In genomic region chr5:36555035-36555434, GRCh38 we compare ENCODE assay signal across 2 cellular contexts. TPM values are rescaled to one million over a fixed set of nuclear protein-coding genes. Genes with fewer than 3 reads are reported as not detected.
"Had no signal": no experiment of that assay in that cellular context is flagged by ENCODE, and none has a peak within 500 bp of the region (broad histone marks: within the 10 kb centered on the region; RNA-seq: fewer than 3 reads in every experiment).

No MANE protein-coding gene starts in this region.

RNA-seq across cellular contexts. Expression of gene SLC1A3, which starts 51.4 kb away (rescaled TPM):
- total RNA-seq: OCI-LY7 had no signal
- polyA plus RNA-seq: SK-N-SH had no signal
